In genomic region chr15:78951841-78952238, GRCh38 we compare ENCODE assay signal across 11 cellular contexts. TPM values are rescaled to one million over a fixed set of nuclear protein-coding genes. Genes with fewer than 3 reads are reported as not detected.
A peak's percentile ranks its signal among the peaks of the same experiment; 100 is the strongest.
DNase-seq lines count a peak whose midpoint lies in the region; FAIRE-seq and TF ChIP-seq lines count a peak whose summit lies in the region.
"Had no signal": no experiment of that assay in that cellular context is flagged by ENCODE, and none has a peak within 500 bp of the region (broad histone marks: within the 10 kb centered on the region; RNA-seq: fewer than 3 reads in every experiment).

No MANE protein-coding gene starts in this region.

- H3K9ac ChIP-seq in mesendoderm (ENCODE audit: low read length): no peak overlapping the region

- no peak overlapping the region for H4K5ac ChIP-seq in mesendoderm (ENCODE audit: low read length)

- WGBS in mesendoderm (ENCODE audit: extremely low coverage, insufficient coverage, low lambda C conversion rate): no CpG with 5 or more reads among the region's 4 CpGs

- H3K56ac ChIP-seq in mesendoderm (ENCODE audit: low read length): peak overlapping the region; percentile 0

- no peaks in the 10 kb centered on the region for H3K9me3 ChIP-seq in MG63
- H3K9me3 ChIP-seq: uterus had no signal

- H2AK5ac ChIP-seq in mesendoderm (ENCODE audit: low read length): no peak overlapping the region

- no peak overlapping the region for H4K8ac ChIP-seq in mesendoderm (ENCODE audit: low read depth, low read length)

- peaks cover 1% of the 10 kb centered on the region for H3K4me1 ChIP-seq in mesendoderm (ENCODE audit: control insufficient read depth, low read depth, low read length)
- H3K4me1 ChIP-seq: uterus had no signal

- H3K4me3 ChIP-seq in LNCaP clone FGC (ENCODE audit: low read depth, low read length): no peak overlapping the region
- H3K4me3 ChIP-seq in bronchial epithelial cell (ENCODE audit: low read depth, low read length): no peak overlapping the region
- H3K4me3 ChIP-seq in mesendoderm (ENCODE audit: low read length): no peak overlapping the region
- H3K4me3 ChIP-seq in MG63: no peak overlapping the region
- H3K4me3 ChIP-seq: uterus had no signal

- no peak overlapping the region for H2BK5ac ChIP-seq in mesendoderm (ENCODE audit: low read length)

- H3K4ac ChIP-seq in mesendoderm (ENCODE audit: low read depth, low read length): no peak overlapping the region

- no peak overlapping the region for H3K18ac ChIP-seq in mesendoderm (ENCODE audit: low read length)

- TF ChIP-seq POLR2A in GM12892 (IDR thresholded peaks at IDR 0.05; ENCODE audit: low read depth, low read length): no peak

- FAIRE-seq in bronchial epithelial cell (lab: Jason Lieb, UNC): no peak
- FAIRE-seq in GM12892 (lab: Jason Lieb, UNC): no peak
- FAIRE-seq: endometrium had no signal

- H3K27ac ChIP-seq in mesendoderm (ENCODE audit: low read depth, low read length): no peak overlapping the region
- H3K27ac ChIP-seq: uterus had no signal

- no peak overlapping the region for H2BK15ac ChIP-seq in mesendoderm (replicated peaks; ENCODE audit: low read depth)

- no peak for TF ChIP-seq CTCF in LNCaP clone FGC (IDR thresholded peaks at IDR 0.05; ENCODE audit: control insufficient read depth, extremely low read depth, insufficient read depth)
- TF ChIP-seq CTCF in bronchial epithelial cell (IDR thresholded peaks at IDR 0.05; ENCODE audit: insufficient read depth, low read length, severe bottlenecking): no peak

- no peak overlapping the region for H2BK120ac ChIP-seq in mesendoderm (ENCODE audit: low read depth, low read length)

- H3K36me3 ChIP-seq in bronchial epithelial cell (ENCODE audit: control insufficient read depth, insufficient read depth, low read length): no peaks in the 10 kb centered on the region
- no peaks in the 10 kb centered on the region for H3K36me3 ChIP-seq in mesendoderm (ENCODE audit: control insufficient read depth, insufficient read depth, low read length)
- no peaks in the 10 kb centered on the region for H3K36me3 ChIP-seq in MG63
- H3K36me3 ChIP-seq: uterus had no signal

- no peak overlapping the region for H3K4me2 ChIP-seq in mesendoderm (ENCODE audit: low read length)

- no peak overlapping the region for H3K23ac ChIP-seq in mesendoderm (ENCODE audit: low read length)

- H3K27me3 ChIP-seq in bronchial epithelial cell (ENCODE audit: control insufficient read depth, insufficient read depth, low read length): no peaks in the 10 kb centered on the region
- H3K27me3 ChIP-seq in mesendoderm (ENCODE audit: insufficient read depth, low read length, poor library complexity): no peaks in the 10 kb centered on the region
- H3K27me3 ChIP-seq in MG63: no peaks in the 10 kb centered on the region
- H3K27me3 ChIP-seq: uterus had no signal

- DNase-seq in DMS153 (lab: John Stamatoyannopoulos, UW) (peak; percentile 28), LNCaP clone FGC (ENCODE audit: low read depth) (peak; percentile 68), bronchial epithelial cell (ENCODE audit: low read depth) (peak; percentile 96), mesendoderm (peak; percentile 42), GM12892 (ENCODE audit: insufficient read length) (no peak), COR-L47 (lab: John Stamatoyannopoulos, UW) (no peak), MG63 (no peak), 8988T (no peak)
- DNase-seq: NCI-H1694 treated with DMSO at 0.1 percent for 48 hours, uterus had no signal

- H3K79me2 ChIP-seq in mesendoderm (ENCODE audit: control insufficient read depth, insufficient read depth, low read length): no peaks in the 10 kb centered on the region

- H3K79me1 ChIP-seq in mesendoderm (ENCODE audit: low read length): no peaks in the 10 kb centered on the region

RNA-seq across cellular contexts. Expression of gene CTSH, which starts 7.0 kb away (rescaled TPM):
- total RNA-seq in bronchial epithelial cell: 47.5 and 75.8 TPM in 2 replicates
- 10.9 TPM for polyA plus RNA-seq in mesendoderm (2013, experiment 1 of 2)
- 10.6 TPM for polyA plus RNA-seq in mesendoderm (2013, experiment 2 of 2)
- 424 TPM for polyA plus RNA-seq in GM12892 (2012; ENCODE audit: missing spikeins)
- 19.8 and 100 TPM in 2 replicates for total RNA-seq in MG63 (2014; rRNA removed; shearing (Covaris generic); ENCODE audit: low replicate concordance)

Comparison
In these comparisons a context has a peak if more than half of its experiments do, and no peak if none do; other contexts are left out.
1. DNase-seq: peak in DMS153 (single experiment), LNCaP clone FGC (single experiment), bronchial epithelial cell (single experiment) and mesendoderm (single experiment); none in GM12892 (single experiment), COR-L47 (single experiment), MG63 (single experiment) and 8988T (single experiment).